ENCODE assay signal across 1 cellular context in the genomic region with DNA sequence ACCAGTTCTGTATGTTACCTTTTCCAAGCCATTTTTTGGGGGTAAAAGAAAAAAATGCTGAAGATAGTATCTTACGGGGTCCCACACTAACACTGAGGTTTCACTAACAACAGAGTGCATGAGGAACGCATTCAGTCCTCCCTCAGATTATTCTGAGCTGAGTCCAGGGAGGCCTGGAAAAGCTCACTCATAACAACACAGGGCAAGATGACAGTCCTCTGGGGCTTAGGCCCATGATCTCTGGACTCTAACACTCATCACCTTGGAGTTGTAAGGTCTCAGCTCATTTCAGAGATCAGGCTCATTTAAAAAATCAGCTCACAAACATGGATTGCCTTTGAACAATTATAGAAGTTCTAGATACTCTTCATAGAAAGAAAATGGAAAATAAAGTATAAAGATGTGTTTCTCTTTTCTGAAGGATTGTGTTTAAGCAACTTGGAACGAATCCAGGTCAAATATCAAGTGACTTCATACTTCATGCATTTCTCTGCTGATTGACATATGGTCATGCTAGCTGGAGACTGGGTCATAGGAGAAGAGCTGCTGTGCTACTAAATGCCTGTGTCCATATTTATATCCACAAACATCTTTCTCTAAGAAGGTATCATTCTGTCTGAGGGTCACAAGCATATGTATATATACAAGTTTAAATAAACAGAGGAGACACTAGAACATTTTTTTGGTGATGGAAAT.
TF ChIP-seq lines count a peak whose summit lies in the region.

No MANE protein-coding gene starts in this region.

TF ChIP-seq in GM23338, 12 proteins besides CTCF, POLR2A, EP300 and RAD21 (continued from another document):
- TF ChIP-seq, protein P1, sequence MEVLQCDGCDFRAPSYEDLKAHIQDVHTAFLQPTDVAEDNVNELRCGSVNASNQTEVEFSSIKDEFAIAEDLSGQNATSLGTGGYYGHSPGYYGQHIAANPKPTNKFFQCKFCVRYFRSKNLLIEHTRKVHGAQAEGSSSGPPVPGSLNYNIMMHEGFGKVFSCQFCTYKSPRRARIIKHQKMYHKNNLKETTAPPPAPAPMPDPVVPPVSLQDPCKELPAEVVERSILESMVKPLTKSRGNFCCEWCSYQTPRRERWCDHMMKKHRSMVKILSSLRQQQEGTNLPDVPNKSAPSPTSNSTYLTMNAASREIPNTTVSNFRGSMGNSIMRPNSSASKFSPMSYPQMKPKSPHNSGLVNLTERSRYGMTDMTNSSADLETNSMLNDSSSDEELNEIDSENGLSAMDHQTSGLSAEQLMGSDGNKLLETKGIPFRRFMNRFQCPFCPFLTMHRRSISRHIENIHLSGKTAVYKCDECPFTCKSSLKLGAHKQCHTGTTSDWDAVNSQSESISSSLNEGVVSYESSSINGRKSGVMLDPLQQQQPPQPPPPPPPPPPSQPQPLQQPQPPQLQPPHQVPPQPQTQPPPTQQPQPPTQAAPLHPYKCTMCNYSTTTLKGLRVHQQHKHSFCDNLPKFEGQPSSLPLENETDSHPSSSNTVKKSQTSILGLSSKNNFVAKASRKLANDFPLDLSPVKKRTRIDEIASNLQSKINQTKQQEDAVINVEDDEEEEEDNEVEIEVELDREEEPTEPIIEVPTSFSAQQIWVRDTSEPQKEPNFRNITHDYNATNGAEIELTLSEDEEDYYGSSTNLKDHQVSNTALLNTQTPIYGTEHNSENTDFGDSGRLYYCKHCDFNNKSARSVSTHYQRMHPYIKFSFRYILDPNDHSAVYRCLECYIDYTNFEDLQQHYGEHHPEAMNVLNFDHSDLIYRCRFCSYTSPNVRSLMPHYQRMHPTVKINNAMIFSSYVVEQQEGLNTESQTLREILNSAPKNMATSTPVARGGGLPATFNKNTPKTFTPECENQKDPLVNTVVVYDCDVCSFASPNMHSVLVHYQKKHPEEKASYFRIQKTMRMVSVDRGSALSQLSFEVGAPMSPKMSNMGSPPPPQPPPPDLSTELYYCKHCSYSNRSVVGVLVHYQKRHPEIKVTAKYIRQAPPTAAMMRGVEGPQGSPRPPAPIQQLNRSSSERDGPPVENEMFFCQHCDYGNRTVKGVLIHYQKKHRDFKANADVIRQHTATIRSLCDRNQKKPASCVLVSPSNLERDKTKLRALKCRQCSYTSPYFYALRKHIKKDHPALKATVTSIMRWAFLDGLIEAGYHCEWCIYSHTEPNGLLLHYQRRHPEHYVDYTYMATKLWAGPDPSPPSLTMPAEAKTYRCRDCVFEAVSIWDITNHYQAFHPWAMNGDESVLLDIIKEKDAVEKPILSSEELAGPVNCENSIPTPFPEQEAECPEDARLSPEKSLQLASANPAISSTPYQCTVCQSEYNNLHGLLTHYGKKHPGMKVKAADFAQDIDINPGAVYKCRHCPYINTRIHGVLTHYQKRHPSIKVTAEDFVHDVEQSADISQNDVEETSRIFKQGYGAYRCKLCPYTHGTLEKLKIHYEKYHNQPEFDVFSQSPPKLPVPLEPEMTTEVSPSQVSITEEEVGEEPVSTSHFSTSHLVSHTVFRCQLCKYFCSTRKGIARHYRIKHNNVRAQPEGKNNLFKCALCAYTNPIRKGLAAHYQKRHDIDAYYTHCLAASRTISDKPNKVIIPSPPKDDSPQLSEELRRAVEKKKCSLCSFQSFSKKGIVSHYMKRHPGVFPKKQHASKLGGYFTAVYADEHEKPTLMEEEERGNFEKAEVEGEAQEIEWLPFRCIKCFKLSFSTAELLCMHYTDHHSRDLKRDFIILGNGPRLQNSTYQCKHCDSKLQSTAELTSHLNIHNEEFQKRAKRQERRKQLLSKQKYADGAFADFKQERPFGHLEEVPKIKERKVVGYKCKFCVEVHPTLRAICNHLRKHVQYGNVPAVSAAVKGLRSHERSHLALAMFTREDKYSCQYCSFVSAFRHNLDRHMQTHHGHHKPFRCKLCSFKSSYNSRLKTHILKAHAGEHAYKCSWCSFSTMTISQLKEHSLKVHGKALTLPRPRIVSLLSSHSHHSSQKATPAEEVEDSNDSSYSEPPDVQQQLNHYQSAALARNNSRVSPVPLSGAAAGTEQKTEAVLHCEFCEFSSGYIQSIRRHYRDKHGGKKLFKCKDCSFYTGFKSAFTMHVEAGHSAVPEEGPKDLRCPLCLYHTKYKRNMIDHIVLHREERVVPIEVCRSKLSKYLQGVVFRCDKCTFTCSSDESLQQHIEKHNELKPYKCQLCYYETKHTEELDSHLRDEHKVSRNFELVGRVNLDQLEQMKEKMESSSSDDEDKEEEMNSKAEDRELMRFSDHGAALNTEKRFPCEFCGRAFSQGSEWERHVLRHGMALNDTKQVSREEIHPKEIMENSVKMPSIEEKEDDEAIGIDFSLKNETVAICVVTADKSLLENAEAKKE (CRISPR knock-in tag; IDR thresholded peaks at IDR 0.05), result no peak
- TF ChIP-seq CREB1 (CRISPR knock-in tag; IDR thresholded peaks at IDR 0.05; ENCODE audit: low read depth) (no peak), NANOG (IDR thresholded peaks at IDR 0.05; ENCODE audit: borderline replicate concordance) (no peak), ZNF114 (CRISPR knock-in tag; IDR thresholded peaks at IDR 0.05) (no peak), EZH2 (IDR thresholded peaks at IDR 0.05; ENCODE audit: low read depth, unreplicated experiment) (no peak), EZH2phosphoT487 (IDR thresholded peaks at IDR 0.05; ENCODE audit: unreplicated experiment) (no peak), POLR2AphosphoS5 (IDR thresholded peaks at IDR 0.05; ENCODE audit: low read depth) (no peak)
- TF ChIP-seq, protein P2, sequence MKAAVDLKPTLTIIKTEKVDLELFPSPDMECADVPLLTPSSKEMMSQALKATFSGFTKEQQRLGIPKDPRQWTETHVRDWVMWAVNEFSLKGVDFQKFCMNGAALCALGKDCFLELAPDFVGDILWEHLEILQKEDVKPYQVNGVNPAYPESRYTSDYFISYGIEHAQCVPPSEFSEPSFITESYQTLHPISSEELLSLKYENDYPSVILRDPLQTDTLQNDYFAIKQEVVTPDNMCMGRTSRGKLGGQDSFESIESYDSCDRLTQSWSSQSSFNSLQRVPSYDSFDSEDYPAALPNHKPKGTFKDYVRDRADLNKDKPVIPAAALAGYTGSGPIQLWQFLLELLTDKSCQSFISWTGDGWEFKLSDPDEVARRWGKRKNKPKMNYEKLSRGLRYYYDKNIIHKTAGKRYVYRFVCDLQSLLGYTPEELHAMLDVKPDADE (IDR thresholded peaks at IDR 0.05), result no peak
- TF ChIP-seq, protein P3, sequence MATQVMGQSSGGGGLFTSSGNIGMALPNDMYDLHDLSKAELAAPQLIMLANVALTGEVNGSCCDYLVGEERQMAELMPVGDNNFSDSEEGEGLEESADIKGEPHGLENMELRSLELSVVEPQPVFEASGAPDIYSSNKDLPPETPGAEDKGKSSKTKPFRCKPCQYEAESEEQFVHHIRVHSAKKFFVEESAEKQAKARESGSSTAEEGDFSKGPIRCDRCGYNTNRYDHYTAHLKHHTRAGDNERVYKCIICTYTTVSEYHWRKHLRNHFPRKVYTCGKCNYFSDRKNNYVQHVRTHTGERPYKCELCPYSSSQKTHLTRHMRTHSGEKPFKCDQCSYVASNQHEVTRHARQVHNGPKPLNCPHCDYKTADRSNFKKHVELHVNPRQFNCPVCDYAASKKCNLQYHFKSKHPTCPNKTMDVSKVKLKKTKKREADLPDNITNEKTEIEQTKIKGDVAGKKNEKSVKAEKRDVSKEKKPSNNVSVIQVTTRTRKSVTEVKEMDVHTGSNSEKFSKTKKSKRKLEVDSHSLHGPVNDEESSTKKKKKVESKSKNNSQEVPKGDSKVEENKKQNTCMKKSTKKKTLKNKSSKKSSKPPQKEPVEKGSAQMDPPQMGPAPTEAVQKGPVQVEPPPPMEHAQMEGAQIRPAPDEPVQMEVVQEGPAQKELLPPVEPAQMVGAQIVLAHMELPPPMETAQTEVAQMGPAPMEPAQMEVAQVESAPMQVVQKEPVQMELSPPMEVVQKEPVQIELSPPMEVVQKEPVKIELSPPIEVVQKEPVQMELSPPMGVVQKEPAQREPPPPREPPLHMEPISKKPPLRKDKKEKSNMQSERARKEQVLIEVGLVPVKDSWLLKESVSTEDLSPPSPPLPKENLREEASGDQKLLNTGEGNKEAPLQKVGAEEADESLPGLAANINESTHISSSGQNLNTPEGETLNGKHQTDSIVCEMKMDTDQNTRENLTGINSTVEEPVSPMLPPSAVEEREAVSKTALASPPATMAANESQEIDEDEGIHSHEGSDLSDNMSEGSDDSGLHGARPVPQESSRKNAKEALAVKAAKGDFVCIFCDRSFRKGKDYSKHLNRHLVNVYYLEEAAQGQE (IDR thresholded peaks at IDR 0.05; ENCODE audit: unreplicated experiment), result no peak
TF ChIP-seq in GM23338: peak in this region for 0.
